In genomic region chrX:37967714-37968113, GRCh38 we compare ENCODE assay signal across 29 cellular contexts. TPM values are rescaled to one million over a fixed set of nuclear protein-coding genes. Genes with fewer than 3 reads are reported as not detected.
"Had no signal": no experiment of that assay in that cellular context is flagged by ENCODE, and none has a peak within 500 bp of the region (broad histone marks: within the 10 kb centered on the region; RNA-seq: fewer than 3 reads in every experiment).

No MANE protein-coding gene starts in this region.

- ATAC-seq: effector memory CD8-positive, alpha-beta T cell; esophagus mucosa; gastrocnemius medialis; heart right ventricle; left cardiac atrium; left lung; left ventricle myocardium superior; lower lobe of right lung; mucosa of descending colon had no signal

- H3K27ac ChIP-seq: colonic mucosa, epithelial cell of prostate, esophagus squamous epithelium, gastrocnemius medialis, heart right ventricle, left lung, lower lobe of right lung had no signal

- H3K36me3 ChIP-seq: colonic mucosa, esophagus squamous epithelium, gastrocnemius medialis, heart right ventricle, left lung, lower lobe of right lung had no signal

- H3K4me3 ChIP-seq: colonic mucosa, esophagus squamous epithelium, gastrocnemius medialis, heart right ventricle, left lung, lower lobe of right lung, mucosa of descending colon had no signal

- FAIRE-seq: endometrium, islet of Langerhans, keratinocyte had no signal

- H3K27me3 ChIP-seq: esophagus squamous epithelium, left lung had no signal

- H3K4me1 Mint-ChIP-seq: mesothelial cell of epicardium had no signal

- H3K9me3 Mint-ChIP-seq: dendritic cell treated with granulocyte-macrophage colony-stimulating factor and Interleukin-4, amounts not matched to agents 40 ng/mL and 50 ng/mL, for 4 days had no signal

- DNase-seq: colonic mucosa; cortex of kidney; effector CD8-positive, alpha-beta T cell; effector memory CD8-positive, alpha-beta T cell; endodermal cell; erythroblast; esophagus squamous epithelium; foreskin fibroblast; foreskin melanocyte; gastrocnemius medialis; glutamatergic neuron; head of caudate nucleus; heart right ventricle; hippocampal formation; left cardiac atrium; left lung; left ventricle myocardium superior; lower lobe of right lung; mesenchymal stem cell; mucosa of descending colon had no signal

- H3K27ac Mint-ChIP-seq: dendritic cell treated with granulocyte-macrophage colony-stimulating factor and Interleukin-4, amounts not matched to agents 40 ng/mL and 50 ng/mL, for 4 days; effector memory CD8-positive, alpha-beta T cell; endodermal cell; mesothelial cell of epicardium had no signal

- H3K4me1 ChIP-seq: colonic mucosa, esophagus squamous epithelium, gastrocnemius medialis, heart right ventricle, left lung, lower lobe of right lung had no signal

- H3K4me3 Mint-ChIP-seq: dendritic cell treated with granulocyte-macrophage colony-stimulating factor and Interleukin-4, amounts not matched to agents 40 ng/mL and 50 ng/mL, for 4 days; effector memory CD8-positive, alpha-beta T cell; endodermal cell; mesothelial cell of epicardium had no signal

- H3K9me3 ChIP-seq: colonic mucosa, esophagus squamous epithelium, gastrocnemius medialis, heart right ventricle, left lung, lower lobe of right lung, mucosa of descending colon had no signal

- H3K27me3 Mint-ChIP-seq: dendritic cell treated with granulocyte-macrophage colony-stimulating factor and Interleukin-4, amounts not matched to agents 40 ng/mL and 50 ng/mL, for 4 days had no signal

- H3K36me3 Mint-ChIP-seq: mesothelial cell of epicardium had no signal

RNA-seq across cellular contexts. Expression of gene SYTL5, which starts 38.6 kb away (rescaled TPM):
- total RNA-seq: dermis microvascular lymphatic vessel endothelial cell, gastrocnemius medialis, left ventricle myocardium superior, lung microvascular endothelial cell had no signal
